Comparison of ENCODE assay signal across 9 cellular contexts in genomic region chr3:13280856-13281656, GRCh38.
A peak's percentile ranks its signal among the peaks of the same experiment; 100 is the strongest.
DNase-seq lines count a peak whose midpoint lies in the region; ATAC-seq lines count a peak whose summit lies in the region.
"Had no signal": no experiment of that assay in that cellular context is flagged by ENCODE, and none has a peak within 500 bp of the region (broad histone marks: within the 10 kb centered on the region; RNA-seq: fewer than 3 reads in every experiment).

No MANE protein-coding gene starts in this region.

- DNase-seq in T-helper 1 cell: no peak
- no peak for DNase-seq in activated T-helper 1 cell treated with anti-CD3 and anti-CD28 coated beads, Interleukin-12 subunit alpha, Interleukin-12 subunit beta, Interleukin-2, Interleukin-4 antibody, amounts not matched to agents 30 ng/mL and 10 ng/mL and 1 ng/mL, durations not matched to agents 14 hours and 24 hours and 36 hours (ENCODE audit: low spot score)
- DNase-seq in stimulated activated naive CD8-positive, alpha-beta T cell treated with anti-CD3 and anti-CD28 coated beads, Interleukin-15, amount 100 ng/mL, for 72 hours: no peak
- DNase-seq in activated gamma-delta T cell (lab: John Stamatoyannopoulos, UW): no peak
- no peak for DNase-seq in NCI-H1694 (lab: John Stamatoyannopoulos, UW)
- DNase-seq: NCI-H2029 treated with DMSO at 0.1 percent for 48 hours had no signal

- H3K27me3 ChIP-seq in iPS-20b (ENCODE audit: insufficient read depth, low read length): peaks cover 41% of the 10 kb centered on the region

- H3K4me1 ChIP-seq in iPS-20b (ENCODE audit: insufficient read depth, low read length): no peaks in the 10 kb centered on the region

- no peaks in the 10 kb centered on the region for H3K4me1 Mint-ChIP-seq in T-helper 1 cell treated with Interleukin-12 subunit alpha and Interleukin-12 subunit beta and Interleukin-4 antibody, amounts not matched to agents 30 μg/mL and 1 μg/mL, for 36 hours (ENCODE audit: low read depth)
- no peaks in the 10 kb centered on the region for H3K4me1 Mint-ChIP-seq in activated T-helper 1 cell treated with anti-CD3 and anti-CD28 coated beads, Interleukin-12 subunit alpha, Interleukin-12 subunit beta, Interleukin-2, Interleukin-4 antibody, amounts not matched to agents 30 ng/mL and 10 ng/mL and 1 ng/mL, durations not matched to agents 14 hours and 24 hours and 36 hours (ENCODE audit: low read depth)
- H3K4me1 Mint-ChIP-seq in stimulated activated naive CD8-positive, alpha-beta T cell treated with anti-CD3 and anti-CD28 coated beads, Interleukin-15, amount 100 ng/mL, for 72 hours: peaks cover 22% of the 10 kb centered on the region

- H3K9me3 Mint-ChIP-seq in T-helper 1 cell treated with Interleukin-12 subunit alpha and Interleukin-12 subunit beta and Interleukin-4 antibody, amounts not matched to agents 30 μg/mL and 1 μg/mL, for 36 hours: peaks cover 13% of the 10 kb centered on the region
- peaks cover 14% of the 10 kb centered on the region for H3K9me3 Mint-ChIP-seq in activated T-helper 1 cell treated with anti-CD3 and anti-CD28 coated beads, Interleukin-12 subunit alpha, Interleukin-12 subunit beta, Interleukin-2, Interleukin-4 antibody, amounts not matched to agents 30 ng/mL and 10 ng/mL and 1 ng/mL, durations not matched to agents 14 hours and 24 hours and 36 hours
- H3K9me3 Mint-ChIP-seq in stimulated activated naive CD8-positive, alpha-beta T cell treated with anti-CD3 and anti-CD28 coated beads, Interleukin-15, amount 100 ng/mL, for 72 hours: peaks cover 5 to 18% of the 10 kb centered on the region in 2 donors

- no peaks in the 10 kb centered on the region for H3K36me3 ChIP-seq in iPS-20b (ENCODE audit: insufficient read depth, low read depth, low read length)

- peak overlapping the region; percentile 69; the same call in 1 of the 2 replicates for H3K4me3 ChIP-seq in iPS-20b (ENCODE audit: low read length)

- peaks cover 6% of the 10 kb centered on the region; the same call in 1 of the 2 replicates for H3K9me3 ChIP-seq in iPS-20b (ENCODE audit: insufficient read depth, low read depth, low read length)

- H3K9ac ChIP-seq in iPS-20b (ENCODE audit: low read depth, low read length): no peak overlapping the region

- peaks cover 48% of the 10 kb centered on the region for H3K27me3 Mint-ChIP-seq in T-helper 1 cell treated with Interleukin-12 subunit alpha and Interleukin-12 subunit beta and Interleukin-4 antibody, amounts not matched to agents 30 μg/mL and 1 μg/mL, for 36 hours (ENCODE audit: low read depth)
- peaks cover 36% of the 10 kb centered on the region for H3K27me3 Mint-ChIP-seq in activated T-helper 1 cell treated with anti-CD3 and anti-CD28 coated beads, Interleukin-12 subunit alpha, Interleukin-12 subunit beta, Interleukin-2, Interleukin-4 antibody, amounts not matched to agents 30 ng/mL and 10 ng/mL and 1 ng/mL, durations not matched to agents 14 hours and 24 hours and 36 hours (ENCODE audit: insufficient read depth)
- H3K27me3 Mint-ChIP-seq in stimulated activated naive CD8-positive, alpha-beta T cell treated with anti-CD3 and anti-CD28 coated beads, Interleukin-15, amount 100 ng/mL, for 72 hours: peaks cover 73% of the 10 kb centered on the region

- no peak overlapping the region for H3K27ac ChIP-seq in iPS-20b (ENCODE audit: low read length)

- peak overlapping the region; percentile 34 for H3K4me3 Mint-ChIP-seq in T-helper 1 cell treated with Interleukin-12 subunit alpha and Interleukin-12 subunit beta and Interleukin-4 antibody, amounts not matched to agents 30 μg/mL and 1 μg/mL, for 36 hours
- peak overlapping the region; percentile 53 for H3K4me3 Mint-ChIP-seq in activated T-helper 1 cell treated with anti-CD3 and anti-CD28 coated beads, Interleukin-12 subunit alpha, Interleukin-12 subunit beta, Interleukin-2, Interleukin-4 antibody, amounts not matched to agents 30 ng/mL and 10 ng/mL and 1 ng/mL, durations not matched to agents 14 hours and 24 hours and 36 hours
- H3K4me3 Mint-ChIP-seq in stimulated activated naive CD8-positive, alpha-beta T cell treated with anti-CD3 and anti-CD28 coated beads, Interleukin-15, amount 100 ng/mL, for 72 hours: peak overlapping the region; percentile 76 to 78

- ATAC-seq in stimulated activated naive CD8-positive, alpha-beta T cell treated with anti-CD3 and anti-CD28 coated beads, Interleukin-15, amount 100 ng/mL, for 72 hours: peak; percentile 7
- no peak for ATAC-seq in HG03097 (IDR thresholded peaks at IDR 0.05; ENCODE audit: low FRiP score, unreplicated experiment)

- intact Hi-C loops in activated T-helper 1 cell treated with anti-CD3 and anti-CD28 coated beads, Interleukin-12 subunit alpha, Interleukin-12 subunit beta, Interleukin-2, Interleukin-4 antibody, amounts not matched to agents 30 ng/mL and 10 ng/mL and 1 ng/mL, durations not matched to agents 14 hours and 24 hours and 36 hours (cut with micrococcal nuclease): no loop called here

- H3K27ac Mint-ChIP-seq in T-helper 1 cell treated with Interleukin-12 subunit alpha and Interleukin-12 subunit beta and Interleukin-4 antibody, amounts not matched to agents 30 μg/mL and 1 μg/mL, for 36 hours: no peak overlapping the region
- no peak overlapping the region for H3K27ac Mint-ChIP-seq in activated T-helper 1 cell treated with anti-CD3 and anti-CD28 coated beads, Interleukin-12 subunit alpha, Interleukin-12 subunit beta, Interleukin-2, Interleukin-4 antibody, amounts not matched to agents 30 ng/mL and 10 ng/mL and 1 ng/mL, durations not matched to agents 14 hours and 24 hours and 36 hours
- H3K27ac Mint-ChIP-seq in stimulated activated naive CD8-positive, alpha-beta T cell treated with anti-CD3 and anti-CD28 coated beads, Interleukin-15, amount 100 ng/mL, for 72 hours: no peak overlapping the region

- H3K36me3 Mint-ChIP-seq in T-helper 1 cell treated with Interleukin-12 subunit alpha and Interleukin-12 subunit beta and Interleukin-4 antibody, amounts not matched to agents 30 μg/mL and 1 μg/mL, for 36 hours (ENCODE audit: low read depth): peaks cover 8% of the 10 kb centered on the region
- peaks cover 6% of the 10 kb centered on the region for H3K36me3 Mint-ChIP-seq in activated T-helper 1 cell treated with anti-CD3 and anti-CD28 coated beads, Interleukin-12 subunit alpha, Interleukin-12 subunit beta, Interleukin-2, Interleukin-4 antibody, amounts not matched to agents 30 ng/mL and 10 ng/mL and 1 ng/mL, durations not matched to agents 14 hours and 24 hours and 36 hours (ENCODE audit: low read depth)
